Comparison of ENCODE assay signal across 21 cellular contexts in the genomic region with DNA sequence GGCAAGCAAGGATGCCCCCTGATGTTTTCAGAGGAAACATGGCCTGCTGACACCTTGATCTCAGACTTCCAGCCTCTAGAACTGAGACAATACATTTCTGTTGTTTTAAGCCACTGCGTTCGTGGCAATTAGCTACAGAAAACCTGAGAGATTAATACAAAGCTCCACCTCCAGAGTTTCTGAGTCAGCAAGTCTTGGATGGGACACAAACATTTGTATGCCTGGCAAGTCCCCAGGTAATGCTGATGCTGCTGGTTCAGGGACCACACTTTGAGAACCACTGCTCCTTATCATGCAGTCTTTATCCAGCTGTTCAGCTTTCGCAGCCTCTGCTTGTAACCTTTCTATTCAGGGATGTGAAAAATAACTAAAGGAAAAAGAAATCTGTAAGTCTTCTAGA.
"Had no signal": no experiment of that assay in that cellular context is flagged by ENCODE, and none has a peak within 500 bp of the region (broad histone marks: within the 10 kb centered on the region; RNA-seq: fewer than 3 reads in every experiment).

No MANE protein-coding gene starts in this region.

- H3K4me3 ChIP-seq: cardiac muscle cell, esophagus muscularis mucosa, gastroesophageal sphincter, pancreas, psoas muscle, upper lobe of right lung had no signal

- H3K4me1 Mint-ChIP-seq: activated naive CD4-positive, alpha-beta T cell treated with anti-CD3 and anti-CD28 coated beads, Interleukin-2, amount 50 U/mL, for 24 hours; memory B cell had no signal

- H3K27ac Mint-ChIP-seq: activated CD8-positive, alpha-beta T cell treated with anti-CD3 and anti-CD28 coated beads, Interleukin-2, amount 10 ng/mL, durations not matched to agents 7 days and 5 days; activated naive CD4-positive, alpha-beta T cell treated with anti-CD3 and anti-CD28 coated beads, Interleukin-2, amount 50 U/mL, for 24 hours; memory B cell; natural killer cell treated with Interleukin-12 subunit alpha and Interleukin-12 subunit beta and Interleukin-15 and Interleukin-18, amount 100 ng/mL, for 72 hours had no signal

- H3K36me3 Mint-ChIP-seq: activated naive CD4-positive, alpha-beta T cell treated with anti-CD3 and anti-CD28 coated beads, Interleukin-2, amount 50 U/mL, for 24 hours; memory B cell; natural killer cell treated with Interleukin-12 subunit alpha and Interleukin-12 subunit beta and Interleukin-15 and Interleukin-18, amount 100 ng/mL, for 72 hours had no signal

- H3K9me3 ChIP-seq: esophagus muscularis mucosa, gastroesophageal sphincter, pancreas, psoas muscle, upper lobe of right lung had no signal

- H3K4me3 Mint-ChIP-seq: activated CD8-positive, alpha-beta T cell treated with anti-CD3 and anti-CD28 coated beads, Interleukin-2, amount 10 ng/mL, durations not matched to agents 7 days and 5 days; activated naive CD4-positive, alpha-beta T cell treated with anti-CD3 and anti-CD28 coated beads, Interleukin-2, amount 50 U/mL, for 24 hours; memory B cell; natural killer cell treated with Interleukin-12 subunit alpha and Interleukin-12 subunit beta and Interleukin-15 and Interleukin-18, amount 100 ng/mL, for 72 hours had no signal

- ATAC-seq: activated CD8-positive, alpha-beta T cell treated with anti-CD3 and anti-CD28 coated beads, Interleukin-2, amount 10 ng/mL, durations not matched to agents 7 days and 5 days; gastroesophageal sphincter; natural killer cell treated with Interleukin-12 subunit alpha and Interleukin-12 subunit beta and Interleukin-15 and Interleukin-18, amount 100 ng/mL, for 72 hours; pancreas; psoas muscle; right cardiac atrium; stimulated activated naive CD8-positive, alpha-beta T cell treated with anti-CD3 and anti-CD28 coated beads, Interleukin-15, Interleukin-2, amounts not matched to agents 100 U/mL and 50 U/mL, for 24 hours; upper lobe of right lung had no signal

- FAIRE-seq: pancreas had no signal

- DNase-seq: activated CD4-positive, alpha-beta T cell treated with anti-CD3 and anti-CD28 coated beads for 1 hour; activated CD4-positive, alpha-beta T cell treated with anti-CD3 and anti-CD28 coated beads, Interleukin-2, amount 50 U/mL, for 1 hour; activated CD8-positive, alpha-beta T cell treated with anti-CD3 and anti-CD28 coated beads, Interleukin-2, amount 10 ng/mL, durations not matched to agents 7 days and 5 days; activated gamma-delta T cell treated with Interleukin-2 at 50 U/mL for 16 hours; activated T-cell treated with anti-CD3 and anti-CD28 coated beads, Interleukin-2, amount 50 U/mL, for 1 hour; aorta; effector memory CD4-positive, alpha-beta T cell; psoas muscle; right cardiac atrium; stimulated activated CD4-positive, alpha-beta T cell treated with anti-CD3 and anti-CD28 coated beads, Interleukin-12 subunit alpha, Interleukin-12 subunit beta, amount 100 ng/mL, for 4 hours; stimulated activated CD4-positive, alpha-beta T cell treated with anti-CD3 and anti-CD28 coated beads, Interleukin-4, amount 100 ng/mL, for 4 hours; stimulated activated naive CD8-positive, alpha-beta T cell treated with anti-CD3 and anti-CD28 coated beads, Interleukin-15, Interleukin-2, amounts not matched to agents 100 U/mL and 50 U/mL, for 24 hours; upper lobe of right lung; WERI-Rb-1 had no signal

- H3K4me1 ChIP-seq: esophagus muscularis mucosa, gastroesophageal sphincter, pancreas, psoas muscle, upper lobe of right lung had no signal

- H3K36me3 ChIP-seq: cardiac muscle cell, esophagus muscularis mucosa, gastroesophageal sphincter, pancreas, upper lobe of right lung, WERI-Rb-1 had no signal

- H3K27ac ChIP-seq: cardiac muscle cell, esophagus muscularis mucosa, gastroesophageal sphincter, pancreas, psoas muscle, upper lobe of right lung, WERI-Rb-1 had no signal

- H3K27me3 ChIP-seq: esophagus muscularis mucosa, pancreas, upper lobe of right lung had no signal

- H3K27me3 Mint-ChIP-seq: activated naive CD4-positive, alpha-beta T cell treated with anti-CD3 and anti-CD28 coated beads, Interleukin-2, amount 50 U/mL, for 24 hours had no signal
